8 cellular contexts compared by ENCODE assay signal in genomic region chr20:37526839-37527637, GRCh38. TPM values are rescaled to one million over a fixed set of nuclear protein-coding genes. Genes with fewer than 3 reads are reported as not detected.
DNase-seq lines count a peak whose midpoint lies in the region; ATAC-seq and TF ChIP-seq lines count a peak whose summit lies in the region.

No MANE protein-coding gene starts in this region.

- H3K4me1 ChIP-seq in mononuclear cell (ENCODE audit: insufficient read depth, low read length): peaks cover 39% of the 10 kb centered on the region

- ATAC-seq in HG03135 (IDR thresholded peaks at IDR 0.05; ENCODE audit: unreplicated experiment) (no peak), HG03025 (IDR thresholded peaks at IDR 0.05; ENCODE audit: low FRiP score, unreplicated experiment) (no peak)

- H3K27me3 ChIP-seq in dorsolateral prefrontal cortex (no peaks in the 10 kb centered on the region), mononuclear cell (ENCODE audit: insufficient read depth, low read length) (no peaks in the 10 kb centered on the region)

- intact Hi-C loops in dorsolateral prefrontal cortex (cut with DNase I): loop anchor here (5.0 to 10.0 kb wide), 4 partner anchors 120 to 432 kb away; partner anchors contain the start of genes MANBAL (in 1 of the 2) and RBL1 (in 1 of the 2)

- TF ChIP-seq CTCF in dorsolateral prefrontal cortex (IDR thresholded peaks at IDR 0.05 in 54 of 56, conservative IDR thresholded peaks at IDR 0.05 in 2 of 56; ENCODE audit: low read depth in 1 of 56, partially characterized antibody in 56 of 56): no peak

- H3K4me3 ChIP-seq in dorsolateral prefrontal cortex: peak overlapping the region; percentile 73 to 100 (median 99)
- H3K4me3 ChIP-seq in mononuclear cell (ENCODE audit: low read length): peak overlapping the region; percentile 98

- H3K27ac ChIP-seq in dorsolateral prefrontal cortex: peak overlapping the region in 58 of 59 donors; percentile 86 to 100 (median 99)

- peak; percentile 45 for DNase-seq in SIG-M5 treated with dmso at 0.1 percent for 504 hours (lab: John Stamatoyannopoulos, UW; ENCODE audit: unreplicated experiment)
- no peak for DNase-seq in SIG-M5 (lab: John Stamatoyannopoulos, UW)
- peak; percentile 61 for DNase-seq in OCI-M1 (lab: John Stamatoyannopoulos, UW)
- peak in 1 of 10 donors; percentile 11 for DNase-seq in dorsolateral prefrontal cortex
- DNase-seq in NCI-H526 treated with DMSO at 0.1 percent for 48 hours (lab: John Stamatoyannopoulos, UW): no peak

- no peaks in the 10 kb centered on the region for H3K9me3 ChIP-seq in mononuclear cell (ENCODE audit: low read depth, low read length)

RNA-seq across cellular contexts. Expression of gene BLCAP, which starts 0.6 kb away (rescaled TPM):
- 100 to 1,000 TPM in 118 of 120 experiments, 10 to 100 TPM in 2; 82.4 to 206 (median 151) TPM for total RNA-seq in dorsolateral prefrontal cortex
- 26.7 TPM for total RNA-seq in mononuclear cell

RNA-seq across cellular contexts. Expression of gene NNAT, which starts 6.0 kb away (rescaled TPM):
- 100 to 1,000 TPM in 2 of 120 experiments, 10 to 100 TPM in 118; 15.0 to 105 (median 49.6) TPM for total RNA-seq in dorsolateral prefrontal cortex
- total RNA-seq in mononuclear cell: not detected

Comparison
In these comparisons a context has a peak if more than half of its experiments do, and no peak if none do; other contexts are left out.
1. DNase-seq: peak in SIG-M5 treated with dmso at 0.1 percent for 504 hours (single experiment) and OCI-M1 (single experiment); none in SIG-M5 (single experiment) and NCI-H526 treated with DMSO at 0.1 percent for 48 hours (single experiment).
2. RNA of gene NNAT, which starts 6.0 kb away (total RNA-seq): 15.0 to 105 TPM in dorsolateral prefrontal cortex; not detected in mononuclear cell (single experiment); every median in the first group is over 10 times any median in the second.